ENCODE assay signal across 18 cellular contexts in genomic region chr1:203671047-203671446, GRCh38. TPM values are rescaled to one million over a fixed set of nuclear protein-coding genes. Genes with fewer than 3 reads are reported as not detected.
DNase-seq lines count a peak whose midpoint lies in the region; ATAC-seq, FAIRE-seq and TF ChIP-seq lines count a peak whose summit lies in the region.
"Had no signal": no experiment of that assay in that cellular context is flagged by ENCODE, and none has a peak within 500 bp of the region (broad histone marks: within the 10 kb centered on the region; RNA-seq: fewer than 3 reads in every experiment).

No MANE protein-coding gene starts in this region.

- WGBS in esophagus muscularis mucosa, result 56% methylated on average over 4 of the region's 4 CpGs

- H3K36me3 ChIP-seq in CD8-positive, alpha-beta T cell (ENCODE audit: insufficient read depth, low read length), result no peaks in the 10 kb centered on the region
- H3K36me3 ChIP-seq in esophagus muscularis mucosa (peaks cover 0 to 4% (median 0%) of the 10 kb centered on the region in 4 donors), rectal smooth muscle tissue (ENCODE audit: control insufficient read depth, insufficient read depth, low read length) (no peaks in the 10 kb centered on the region)
- H3K36me3 ChIP-seq: cardiac muscle cell had no signal

- TF ChIP-seq POLR2A in esophagus muscularis mucosa (IDR thresholded peaks at IDR 0.05; ENCODE audit: low read depth), result no peak

- H3K27me3 ChIP-seq in CD8-positive, alpha-beta T cell (ENCODE audit: insufficient read depth, low read length), result no peaks in the 10 kb centered on the region
- H3K27me3 ChIP-seq in esophagus muscularis mucosa (no peaks in the 10 kb centered on the region), rectal smooth muscle tissue (ENCODE audit: control insufficient read depth, insufficient read depth, low read length) (no peaks in the 10 kb centered on the region)

- CTCF ChIA-PET in CD8-positive, alpha-beta T cell (lab: Charles Lee), result interaction anchor here (1.0 to 3.1 kb wide), 4 partner anchors 11 to 77 kb away, joined by 3 to 18 read pairs (median 4); no protein-coding TSS in a partner anchor

- no peaks in the 10 kb centered on the region for H3K9me3 Mint-ChIP-seq in CD8-positive, alpha-beta T cell

- no peak for TF ChIP-seq CTCF in CD8-positive, alpha-beta T cell (IDR thresholded peaks at IDR 0.05)
- TF ChIP-seq CTCF in esophagus muscularis mucosa (IDR thresholded peaks at IDR 0.05), result no peak

- ATAC-seq in CD8-positive, alpha-beta T cell, result no peak

- H3K27ac Mint-ChIP-seq in CD8-positive, alpha-beta T cell, result peak overlapping the region; percentile 14

- no peak for FAIRE-seq in RCC 7860 (lab: Jason Lieb, UNC)
- FAIRE-seq: GM19239 had no signal

- no peak overlapping the region for H3K9ac ChIP-seq in rectal smooth muscle tissue (ENCODE audit: low read length)
- H3K9ac ChIP-seq: KMS-11 had no signal

- TF ChIP-seq EP300 in esophagus muscularis mucosa (IDR thresholded peaks at IDR 0.05), result no peak

- H3K4me1 ChIP-seq in CD8-positive, alpha-beta T cell (ENCODE audit: insufficient read depth, low read length), result peaks cover 35% of the 10 kb centered on the region
- peaks cover 96 to 100% (median 100%) of the 10 kb centered on the region in 4 donors for H3K4me1 ChIP-seq in esophagus muscularis mucosa
- H3K4me1 ChIP-seq in rectal smooth muscle tissue (ENCODE audit: control insufficient read depth, insufficient read depth, low read length), result peaks cover 92% of the 10 kb centered on the region

- no peak for DNase-seq in CD8-positive, alpha-beta T cell
- peak; percentile 32 for DNase-seq in RKO (ENCODE audit: low spot score)
- no peak for DNase-seq in esophagus muscularis mucosa (ENCODE audit: extremely low spot score)
- DNase-seq in NCI-H82 treated with DMSO at 0.1 percent for 48 hours (lab: John Stamatoyannopoulos, UW; ENCODE audit: unreplicated experiment), result no peak
- DNase-seq in A172 (ENCODE audit: low spot score), result no peak
- DNase-seq in RCC 7860 (ENCODE audit: low spot score), result no peak
- no peak for DNase-seq in KG1 (lab: John Stamatoyannopoulos, UW)
- DNase-seq: activated CD4-positive, alpha-beta T cell treated with anti-CD3 and anti-CD28 coated beads for 48 hours; activated effector memory CD4-positive, alpha-beta T cell treated with Interleukin-2 at 50 U/mL for 16 hours; C1 segment of cervical spinal cord; NCI-H1436 treated with DMSO at 0.1 percent for 48 hours; NCI-H510A; stimulated activated CD4-positive, alpha-beta T cell treated with anti-CD3 and anti-CD28 coated beads, Interleukin-2, amount 100 ng/mL, for 48 hours; SW 1271 had no signal

- no peaks in the 10 kb centered on the region for H3K27me3 Mint-ChIP-seq in CD8-positive, alpha-beta T cell (ENCODE audit: low read depth)

- no peak overlapping the region for H3K4me3 ChIP-seq in CD8-positive, alpha-beta T cell (ENCODE audit: low read depth, low read length)
- H3K4me3 ChIP-seq in esophagus muscularis mucosa (no peak overlapping the region), rectal smooth muscle tissue (ENCODE audit: low read length) (no peak overlapping the region)
- H3K4me3 ChIP-seq: cardiac muscle cell had no signal

- H3K36me3 Mint-ChIP-seq in CD8-positive, alpha-beta T cell, result peaks cover 27% of the 10 kb centered on the region

- H3K4me3 Mint-ChIP-seq in CD8-positive, alpha-beta T cell, result no peak overlapping the region

- no peak overlapping the region for H3K27ac ChIP-seq in CD8-positive, alpha-beta T cell (ENCODE audit: low read depth, low read length)
- H3K27ac ChIP-seq in esophagus muscularis mucosa (replicated peaks in 1 of 4) (peak overlapping the region; percentile 81 to 95 (median 91)), rectal smooth muscle tissue (ENCODE audit: low read depth, low read length) (peak overlapping the region; percentile 96)
- H3K27ac ChIP-seq: KMS-11 had no signal

- H3K9me3 ChIP-seq in CD8-positive, alpha-beta T cell (ENCODE audit: low read length), result no peaks in the 10 kb centered on the region
- H3K9me3 ChIP-seq in esophagus muscularis mucosa, result no peaks in the 10 kb centered on the region

- H3K4me1 Mint-ChIP-seq in CD8-positive, alpha-beta T cell (ENCODE audit: low read depth), result peaks cover 63% of the 10 kb centered on the region

- POLR2A ChIA-PET in CD8-positive, alpha-beta T cell (lab: Charles Lee), result interaction anchor here (1.2 to 1.7 kb wide), 2 partner anchors 18 to 45 kb away, joined by 4 to 7 read pairs; partner anchors contain the start of gene ATP2B4

- intact Hi-C loops in CD8-positive, alpha-beta T cell (cut with DNase I, micrococcal nuclease), result loop anchor here in 1 of 2 experiments (10.0 kb wide), 1 partner anchor 94 kb away; the partner anchor contains the start of gene LAX1
- intact Hi-C loops in esophagus muscularis mucosa (cut with DNase I), result loop anchor here (5.0 kb wide), 1 partner anchor 39 kb away; no protein-coding TSS in a partner anchor

RNA-seq across cellular contexts. Expression of gene ATP2B4, which starts 44.4 kb away (rescaled TPM):
- total RNA-seq in CD8-positive, alpha-beta T cell, result 10 to 100 TPM; 10.6 to 12.0 TPM
- 100 to 1,000 TPM; 177 to 395 (median 260) TPM for total RNA-seq in esophagus muscularis mucosa
- total RNA-seq in A172 (2014; rRNA removed; shearing (Covaris generic)), result 41.9 and 44.6 TPM in 2 replicates
